8 cellular contexts compared by ENCODE assay signal in genomic region chr4:74370912-74371311, GRCh38. TPM values are rescaled to one million over a fixed set of nuclear protein-coding genes. Genes with fewer than 3 reads are reported as not detected.
DNase-seq lines count a peak whose midpoint lies in the region; ATAC-seq, FAIRE-seq and TF ChIP-seq lines count a peak whose summit lies in the region.

No MANE protein-coding gene starts in this region.

- no peak overlapping the region for H3K9ac ChIP-seq in endothelial cell of umbilical vein (replicated peaks; ENCODE audit: extremely low read depth, insufficient read depth, low read length)

- H2AFZ ChIP-seq in endothelial cell of umbilical vein (ENCODE audit: low read depth, low read length): no peak overlapping the region

- H3K4me1 Mint-ChIP-seq in naive B cell: peaks cover 0 to under 1% (median under 1%) of the 10 kb centered on the region in 3 donors

- H3K27ac ChIP-seq in endothelial cell of umbilical vein (ENCODE audit: insufficient read depth, low read depth, low read length): no peak overlapping the region

- no peaks in the 10 kb centered on the region for H3K36me3 ChIP-seq in endothelial cell of umbilical vein (ENCODE audit: control insufficient read depth in 2 of 2, extremely low read depth in 1 of 2, insufficient read depth in 2 of 2, low read length in 2 of 2)

- H3K27me3 Mint-ChIP-seq in naive B cell: peaks cover 16 to 24% (median 23%) of the 10 kb centered on the region in 3 donors

- no TSS peak for BruUV-seq in endothelial cell of umbilical vein (replicated peaks; lab: Mats Ljungman, UMichigan)

- peak; percentile 62 to 80 for TF ChIP-seq CTCF in endothelial cell of umbilical vein (IDR thresholded peaks at IDR 0.05; ENCODE audit: extremely low read depth in 1 of 2, insufficient read depth in 1 of 2, low read depth in 1 of 2, low read length in 2 of 2)

- no peak overlapping the region for H3K27ac Mint-ChIP-seq in naive B cell

- dilution Hi-C loops in endothelial cell of umbilical vein (cut with MboI; ENCODE audit: extremely low pct_ligation_motif_present, low sequenced_read_pairs): no loop called here

- H3K4me3 ChIP-seq in endothelial cell of umbilical vein (replicated peaks in 1 of 3; ENCODE audit: insufficient read depth in 1 of 3, low read depth in 1 of 3, low read length in 3 of 3): no peak overlapping the region

- TF ChIP-seq POLR2A in endothelial cell of umbilical vein (IDR thresholded peaks at IDR 0.05; ENCODE audit: low read depth, low read length): no peak

- CTCF ChIA-PET in endothelial cell of umbilical vein (lab: Charles Lee): interaction anchor here (0.9 to 5.4 kb wide), 8 partner anchors 10 to 424 kb away, joined by 3 to 50 read pairs (median 4); partner anchors contain the start of gene BTC

- DNase-seq in activated T-cell treated with anti-CD3 and anti-CD28 coated beads for 48 hours (ENCODE audit: low read depth): peak; percentile 4
- DNase-seq in activated T-cell treated with anti-CD3 and anti-CD28 coated beads for 4 hours: no peak
- DNase-seq in SKM-1 treated with dmso at 0.1 percent for 144 hours (lab: John Stamatoyannopoulos, UW; ENCODE audit: unreplicated experiment): peak; percentile 26
- peak; percentile 60 for DNase-seq in endothelial cell of umbilical vein (ENCODE audit: low read depth, low spot score)
- DNase-seq in naive B cell: peak; percentile 17
- no peak for DNase-seq in stimulated activated naive CD4-positive, alpha-beta T cell treated with Interleukin-2 at 50 U/mL for 16 hours (lab: John Stamatoyannopoulos, UW)

- no peaks in the 10 kb centered on the region for H3K27me3 ChIP-seq in endothelial cell of umbilical vein (ENCODE audit: control insufficient read depth in 2 of 2, insufficient read depth in 2 of 2, low read length in 2 of 2)

- no peaks in the 10 kb centered on the region for H3K9me3 ChIP-seq in endothelial cell of umbilical vein (replicated peaks; ENCODE audit: control insufficient read depth, insufficient read depth, low read length)

- H3K9me1 ChIP-seq in endothelial cell of umbilical vein (replicated peaks; ENCODE audit: control insufficient read depth, extremely low read depth, insufficient read depth, low read length): no peaks in the 10 kb centered on the region

- peaks cover 7% of the 10 kb centered on the region for H3K4me1 ChIP-seq in endothelial cell of umbilical vein (ENCODE audit: control insufficient read depth, extremely low read depth, insufficient read depth, low read length)

- no peaks in the 10 kb centered on the region for H4K20me1 ChIP-seq in endothelial cell of umbilical vein (replicated peaks; ENCODE audit: control insufficient read depth, extremely low read depth, insufficient read depth, low read length)

- H3K9me3 Mint-ChIP-seq in naive B cell: no peaks in the 10 kb centered on the region

- no peak overlapping the region for H3K4me3 Mint-ChIP-seq in naive B cell

- H3K79me2 ChIP-seq in endothelial cell of umbilical vein (ENCODE audit: control insufficient read depth, insufficient read depth, low read length): no peaks in the 10 kb centered on the region

- peak; percentile 79 for FAIRE-seq in endothelial cell of umbilical vein (lab: Jason Lieb, UNC)

- intact Hi-C loops in endothelial cell of umbilical vein (cut with micrococcal nuclease): loop anchor here (1.0 kb wide), 3 partner anchors 161 to 304 kb away; no protein-coding TSS in a partner anchor

- POLR2A ChIA-PET in endothelial cell of umbilical vein (lab: Charles Lee): no interaction called here

- H3K36me3 Mint-ChIP-seq in naive B cell: no peaks in the 10 kb centered on the region

- no peak overlapping the region for H3K4me2 ChIP-seq in endothelial cell of umbilical vein (ENCODE audit: insufficient read depth, low read length)

- ATAC-seq in GM21447 (IDR thresholded peaks at IDR 0.05; ENCODE audit: unreplicated experiment) (peak; percentile 65), HG03565 (IDR thresholded peaks at IDR 0.05; ENCODE audit: unreplicated experiment) (peak; percentile 90), naive B cell (ENCODE audit: low read depth in 2 of 2) (peak; percentile 87 to 97)

TF ChIP-seq in endothelial cell of umbilical vein, 7 proteins besides CTCF, POLR2A, EP300 and RAD21:
- TF ChIP-seq FOS (IDR thresholded peaks at IDR 0.05; ENCODE audit: borderline replicate concordance, insufficient read depth, low read length) (no peak), EZH2 (IDR thresholded peaks at IDR 0.05; ENCODE audit: borderline replicate concordance, low read depth, low read length, severe bottlenecking) (no peak), GATA2 (IDR thresholded peaks at IDR 0.05; ENCODE audit: insufficient read depth, insufficient read length, low read depth, low read length) (no peak), JUN (IDR thresholded peaks at IDR 0.05; ENCODE audit: borderline replicate concordance, insufficient read depth, insufficient read length, low read depth) (no peak), MAX (IDR thresholded peaks at IDR 0.05; ENCODE audit: insufficient read depth, insufficient read length) (no peak), MYC (IDR thresholded peaks at IDR 0.05; ENCODE audit: low read depth, low read length) (no peak), POLR2AphosphoS5 (IDR thresholded peaks at IDR 0.05; ENCODE audit: insufficient read depth, low read depth, low read length) (no peak)

RNA-seq across cellular contexts. Expression of gene EREG, which starts 6.0 kb away (rescaled TPM):
- total RNA-seq in endothelial cell of umbilical vein: not detected in 2 replicates
- polyA plus RNA-seq in endothelial cell of umbilical vein: not detected in 2 replicates
- not detected in 2 replicates for polyA plus RNA-seq in endothelial cell of umbilical vein (2011; cell fraction: cytosol; rRNA removed)
- polyA plus RNA-seq in endothelial cell of umbilical vein (2011; cell fraction: nucleus; rRNA removed): 0.05 TPM in 1 of 2 replicates, not detected in the other
- polyA plus RNA-seq in endothelial cell of umbilical vein (2012): 0.08 TPM in 1 of 2 replicates, not detected in the other
- polyA minus RNA-seq in endothelial cell of umbilical vein: 0.04 TPM in 1 of 2 replicates, not detected in the other
- not detected for polyA minus RNA-seq in endothelial cell of umbilical vein (2011; cell fraction: cytosol; rRNA and poly(A)+ RNA removed)
- polyA minus RNA-seq in endothelial cell of umbilical vein (2011; cell fraction: nucleus; rRNA and poly(A)+ RNA removed): not detected in 2 replicates
- polyA plus RNA-seq in naive B cell (ENCODE audit: low read depth in 6 of 6): under 1 TPM in 2 of 6 donors, not detected in 4; 0.19 to 0.32 TPM

Comparison
In these comparisons a context has a peak if more than half of its experiments do, and no peak if none do; other contexts are left out.
1. DNase-seq: peak in activated T-cell treated with anti-CD3 and anti-CD28 coated beads for 48 hours (single experiment), SKM-1 treated with dmso at 0.1 percent for 144 hours (single experiment), endothelial cell of umbilical vein (single experiment) and naive B cell (single experiment); none in activated T-cell treated with anti-CD3 and anti-CD28 coated beads for 4 hours (single experiment) and stimulated activated naive CD4-positive, alpha-beta T cell treated with Interleukin-2 at 50 U/mL for 16 hours (single experiment).
2. Peak in every context shown above with its lines, with median percentiles within 50 percentile points of each other: ATAC-seq.